In the genomic region with DNA sequence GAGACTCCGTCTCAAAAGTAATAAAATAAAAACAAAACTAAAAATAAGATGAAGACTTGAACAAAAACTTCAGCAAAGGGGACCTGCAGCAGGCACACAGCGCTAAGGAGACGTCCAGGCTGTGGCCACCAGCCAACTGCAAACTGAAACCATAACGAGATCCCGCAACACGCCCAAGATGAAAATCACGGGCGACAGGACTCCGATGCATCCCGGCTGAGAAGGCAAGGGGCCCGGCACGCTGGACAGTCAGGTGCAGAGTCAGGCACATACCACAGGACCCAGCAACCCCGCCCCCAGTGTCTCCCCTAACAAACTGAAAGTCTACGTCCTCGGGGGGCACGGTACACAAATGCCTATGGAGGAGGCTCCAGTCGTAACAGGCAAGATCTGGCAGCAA, we compare ENCODE assay signal across 21 cellular contexts. TPM values are rescaled to one million over a fixed set of nuclear protein-coding genes. Genes with fewer than 3 reads are reported as not detected.
DNase-seq lines count a peak whose midpoint lies in the region; ATAC-seq, FAIRE-seq and TF ChIP-seq lines count a peak whose summit lies in the region.
"Had no signal": no experiment of that assay in that cellular context is flagged by ENCODE, and none has a peak within 500 bp of the region (broad histone marks: within the 10 kb centered on the region; RNA-seq: fewer than 3 reads in every experiment).

No MANE protein-coding gene starts in this region.

- H3K27ac ChIP-seq in HepG2 (ENCODE audit: extremely low read length, insufficient read depth, low read length), result no peak overlapping the region
- H3K27ac ChIP-seq in right lobe of liver, result no peak overlapping the region
- H3K27ac ChIP-seq: SK-N-MC had no signal

- no peak for FAIRE-seq in HepG2 (lab: Jason Lieb, UNC)
- FAIRE-seq: RCC 7860 had no signal

- H3K27me3 ChIP-seq in HepG2 (ENCODE audit: control insufficient read depth in 1 of 2, insufficient read depth in 2 of 2, low read length in 2 of 2), result 0 out of 5 replicates have a peak, but pooled peaks cover 0 to 1% of the 10 kb centered on the region in 2 experiments
- no peaks in the 10 kb centered on the region for H3K27me3 ChIP-seq in right lobe of liver

- DNase-seq in NCI-H2107 treated with DMSO at 0.1 percent for 48 hours (lab: John Stamatoyannopoulos, UW; ENCODE audit: unreplicated experiment) (peak; percentile 3), NCI-H2107 (lab: John Stamatoyannopoulos, UW) (no peak), HepG2 (ENCODE audit: low spot score) (no peak), right lobe of liver (no peak), islet precursor cell (peak; percentile 49)
- DNase-seq: 8988T, DND-41, KG1, NCI-H1417, NCI-H187, NCI-H2171 treated with DMSO at 0.1 percent for 48 hours, NCI-H446, NCI-H526 treated with DMSO at 0.1 percent for 48 hours, SHP77 had no signal

- no peaks in the 10 kb centered on the region for H4K20me1 ChIP-seq in HepG2 (ENCODE audit: insufficient read depth, low read length)

- no peak overlapping the region for H2AFZ ChIP-seq in HepG2 (ENCODE audit: low read length)
- H2AFZ ChIP-seq: GM23338 had no signal

- TF ChIP-seq RAD21 in HepG2 (CRISPR knock-in tag; IDR thresholded peaks at IDR 0.05), result no peak

- intact Hi-C loops in HepG2 (cut with micrococcal nuclease; ENCODE audit: unreplicated experiment), result no loop called here
- intact Hi-C loops in right lobe of liver (cut with DNase I), result loop anchor here in 1 of 2 donors (10.0 kb wide), 1 partner anchor 121 kb away; no protein-coding TSS in a partner anchor

- TF ChIP-seq EP300 in HepG2 (IDR thresholded peaks at IDR 0.05; ENCODE audit: low read depth in 2 of 2, low read length in 2 of 2) (no peak), HepG2 (CRISPR knock-in tag; IDR thresholded peaks at IDR 0.05; ENCODE audit: borderline replicate concordance) (no peak)

- H3K4me2 ChIP-seq in HepG2 (ENCODE audit: low read depth, low read length), result peak overlapping the region; percentile 90
- H3K4me2 ChIP-seq: GM23338 had no signal

- no peak for TF ChIP-seq CTCF in HepG2 (CRISPR knock-in tag; IDR thresholded peaks at IDR 0.05)
- TF ChIP-seq CTCF in right lobe of liver (IDR thresholded peaks at IDR 0.05), result no peak

- H3K4me1 ChIP-seq in HepG2 (ENCODE audit: insufficient read depth, low read length) (peaks cover 29% of the 10 kb centered on the region), right lobe of liver (no peaks in the 10 kb centered on the region)

- in situ Hi-C loops in HepG2 (cut with HindIII; ENCODE audit: extremely low pct_ligation_motif_present, low pct_unique_long_range_greater_than_20kb), result no loop called here

- peak overlapping the region; percentile 47; the same call in 1 of the 2 replicates for H3K9ac ChIP-seq in HepG2 (ENCODE audit: insufficient read depth, low read depth, low read length)

- TF ChIP-seq POLR2A in HepG2 (IDR thresholded peaks at IDR 0.05; ENCODE audit: insufficient read depth in 1 of 2, low read depth in 2 of 2, low read length in 2 of 2), result no peak
- TF ChIP-seq POLR2A in right lobe of liver (IDR thresholded peaks at IDR 0.05), result no peak

- H3K36me3 ChIP-seq in HepG2 (replicated peaks in 1 of 2; ENCODE audit: control insufficient read depth in 1 of 2, insufficient read depth in 2 of 2, low read length in 2 of 2) (no peaks in the 10 kb centered on the region; a peak in 1 of 5 replicates), right lobe of liver (no peaks in the 10 kb centered on the region)

- CTCF ChIA-PET in HepG2 (lab: Yijun Ruan, JAX; ENCODE audit: low intra/inter-chr PET ratio, low total read pairs), result no interaction called here

- H3K9me3 ChIP-seq in HepG2 (ENCODE audit: low read length), result no peaks in the 10 kb centered on the region
- H3K9me3 ChIP-seq in right lobe of liver, result no peaks in the 10 kb centered on the region

- POLR2A ChIA-PET in HepG2 (lab: Yijun Ruan, JAX), result no interaction called here

- ATAC-seq in HepG2, result peak; percentile 52
- no peak for ATAC-seq in right lobe of liver
- no peak for ATAC-seq in GM21723 (IDR thresholded peaks at IDR 0.05; ENCODE audit: unreplicated experiment)
- no peak for ATAC-seq in GM21390 (IDR thresholded peaks at IDR 0.05; ENCODE audit: unreplicated experiment)
- no peak for ATAC-seq in GM19328 (IDR thresholded peaks at IDR 0.05; ENCODE audit: unreplicated experiment)
- ATAC-seq: GM23338, HCT116 had no signal

- 9% methylated on average over 6 of the region's 17 CpGs for WGBS in HepG2 (ENCODE audit: low lambda C conversion rate)
- 57% methylated on average over 3 of the region's 17 CpGs for WGBS in right lobe of liver (ENCODE audit: insufficient coverage, low coverage, low lambda C conversion rate, missing lambda C conversion rate)

- H3K4me3 ChIP-seq in HepG2 (replicated peaks in 1 of 3; ENCODE audit: insufficient read depth in 1 of 3, low read depth in 2 of 3, low read length in 3 of 3), result peak overlapping the region; percentile 50 to 74 (median 60); a peak in 5 of 6 replicates
- no peak overlapping the region for H3K4me3 ChIP-seq in right lobe of liver
- H3K4me3 ChIP-seq: GM23338, SK-N-MC had no signal

- H3K79me2 ChIP-seq in HepG2 (ENCODE audit: insufficient read depth, low read length), result no peaks in the 10 kb centered on the region

- no TSS peak for BruUV-seq in HepG2 (replicated peaks; lab: Mats Ljungman, UMichigan)

RNA-seq across cellular contexts. Expression of gene HRAS, which starts 9.2 kb away (rescaled TPM):
- total RNA-seq in HepG2 (2016; rRNA removed; fragmentation: Illumina TruSeq; extraction: Trizol), result 47.5 and 50.0 TPM in 2 replicates
- 97.1 and 126 TPM in 2 replicates for total RNA-seq in HepG2 (2016; cell fraction: cytosol; rRNA removed; fragmentation: Illumina TruSeq; extraction: Trizol; ENCODE audit: low read depth)
- total RNA-seq in HepG2 (2016; cell fraction: insoluble cytoplasmic fraction; rRNA removed; fragmentation: Illumina TruSeq; extraction: Trizol), result 35.7 and 53.4 TPM in 2 replicates
- total RNA-seq in HepG2 (2016; cell fraction: membrane; rRNA removed; fragmentation: Illumina TruSeq; extraction: Trizol), result 106 and 128 TPM in 2 replicates
- total RNA-seq in HepG2 (2016; cell fraction: nucleus; rRNA removed; fragmentation: Illumina TruSeq; extraction: Trizol), result 23.1 and 23.7 TPM in 2 replicates
- polyA plus RNA-seq in HepG2 (2011; rRNA removed), result 32.9 TPM in 2 replicates
- 29.5 and 42.1 TPM in 2 replicates for polyA plus RNA-seq in HepG2 (2011; cell fraction: cytosol; rRNA removed)
- polyA plus RNA-seq in HepG2 (2011; cell fraction: nucleus; rRNA removed), result 62.4 and 65.1 TPM in 2 replicates
- polyA plus RNA-seq in HepG2 (2012), result 15.4 and 32.7 TPM in 2 replicates
- polyA plus RNA-seq in HepG2 (2016; cell fraction: cytosol; fragmentation: Illumina TruSeq; extraction: Trizol; ENCODE audit: low read depth), result 120 and 151 TPM in 2 replicates
- polyA plus RNA-seq in HepG2 (2016; cell fraction: insoluble cytoplasmic fraction; fragmentation: Illumina TruSeq; extraction: Trizol; ENCODE audit: low read depth), result 33.8 and 38.7 TPM in 2 replicates
- polyA plus RNA-seq in HepG2 (2016; cell fraction: membrane; fragmentation: Illumina TruSeq; extraction: Trizol; ENCODE audit: low read depth), result 96.2 and 121 TPM in 2 replicates
- 47.3 and 47.4 TPM in 2 replicates for polyA plus RNA-seq in HepG2 (2016; cell fraction: nucleus; fragmentation: Illumina TruSeq; extraction: Trizol; ENCODE audit: insufficient read depth, low read depth)
- polyA minus RNA-seq in HepG2 (2011; rRNA and poly(A)+ RNA removed; ENCODE audit: low replicate concordance), result 29.8 and 71.6 TPM in 2 replicates
- 8.5 and 9.0 TPM in 2 replicates for polyA minus RNA-seq in HepG2 (2011; cell fraction: cytosol; rRNA and poly(A)+ RNA removed)
- 5.8 and 11.4 TPM in 2 replicates for polyA minus RNA-seq in HepG2 (2011; cell fraction: nucleus; rRNA and poly(A)+ RNA removed)
- 10 to 100 TPM in 5 of 6 experiments, 1 to 10 TPM in 1; 7.6 to 20.9 (median 14.8) TPM for total RNA-seq in right lobe of liver

RNA-seq across cellular contexts. Expression of gene LRRC56, which starts 11.1 kb away (rescaled TPM):
- total RNA-seq in HepG2 (2016; rRNA removed; fragmentation: Illumina TruSeq; extraction: Trizol), result 0.08 and 0.11 TPM in 2 replicates
- total RNA-seq in HepG2 (2016; cell fraction: cytosol; rRNA removed; fragmentation: Illumina TruSeq; extraction: Trizol; ENCODE audit: low read depth), result 0.10 TPM in 1 of 2 replicates, not detected in the other
- 0.09 TPM in 2 replicates for total RNA-seq in HepG2 (2016; cell fraction: insoluble cytoplasmic fraction; rRNA removed; fragmentation: Illumina TruSeq; extraction: Trizol)
- total RNA-seq in HepG2 (2016; cell fraction: membrane; rRNA removed; fragmentation: Illumina TruSeq; extraction: Trizol), result 0.06 and 0.07 TPM in 2 replicates
- total RNA-seq in HepG2 (2016; cell fraction: nucleus; rRNA removed; fragmentation: Illumina TruSeq; extraction: Trizol), result not detected in 2 replicates
- 0.29 and 0.46 TPM in 2 replicates for polyA plus RNA-seq in HepG2 (2011; rRNA removed)
- 0.21 and 0.22 TPM in 2 replicates for polyA plus RNA-seq in HepG2 (2011; cell fraction: cytosol; rRNA removed)
- 3.4 and 3.8 TPM in 2 replicates for polyA plus RNA-seq in HepG2 (2011; cell fraction: nucleus; rRNA removed)
- polyA plus RNA-seq in HepG2 (2012), result 0.34 and 0.59 TPM in 2 replicates
- 0.05 TPM in 1 of 2 replicates, not detected in the other for polyA plus RNA-seq in HepG2 (2016; cell fraction: cytosol; fragmentation: Illumina TruSeq; extraction: Trizol; ENCODE audit: low read depth)
- polyA plus RNA-seq in HepG2 (2016; cell fraction: insoluble cytoplasmic fraction; fragmentation: Illumina TruSeq; extraction: Trizol; ENCODE audit: low read depth), result 0.19 TPM in 1 of 2 replicates, not detected in the other
- polyA plus RNA-seq in HepG2 (2016; cell fraction: membrane; fragmentation: Illumina TruSeq; extraction: Trizol; ENCODE audit: low read depth), result 0.10 TPM in 1 of 2 replicates, not detected in the other
- 0.37 and 0.44 TPM in 2 replicates for polyA plus RNA-seq in HepG2 (2016; cell fraction: nucleus; fragmentation: Illumina TruSeq; extraction: Trizol; ENCODE audit: insufficient read depth, low read depth)
- polyA minus RNA-seq in HepG2 (2011; rRNA and poly(A)+ RNA removed; ENCODE audit: low replicate concordance), result 0.20 and 0.56 TPM in 2 replicates
- polyA minus RNA-seq in HepG2 (2011; cell fraction: cytosol; rRNA and poly(A)+ RNA removed), result 0.30 TPM in 1 of 2 replicates, not detected in the other
- 0.37 and 0.64 TPM in 2 replicates for polyA minus RNA-seq in HepG2 (2011; cell fraction: nucleus; rRNA and poly(A)+ RNA removed)
- total RNA-seq in right lobe of liver, result 1 to 10 TPM in 1 of 6 experiments, under 1 TPM in 4, not detected in 1; 0.12 to 1.1 (median 0.71) TPM

RNA-seq across cellular contexts. Expression of gene RNH1, which starts 19.1 kb away (rescaled TPM):
- total RNA-seq in HepG2 (2016; rRNA removed; fragmentation: Illumina TruSeq; extraction: Trizol), result 74.1 and 81.3 TPM in 2 replicates
- total RNA-seq in HepG2 (2016; cell fraction: cytosol; rRNA removed; fragmentation: Illumina TruSeq; extraction: Trizol; ENCODE audit: low read depth), result 28.3 and 31.4 TPM in 2 replicates
- 73.0 and 77.2 TPM in 2 replicates for total RNA-seq in HepG2 (2016; cell fraction: insoluble cytoplasmic fraction; rRNA removed; fragmentation: Illumina TruSeq; extraction: Trizol)
- 30.6 and 37.6 TPM in 2 replicates for total RNA-seq in HepG2 (2016; cell fraction: membrane; rRNA removed; fragmentation: Illumina TruSeq; extraction: Trizol)
- 39.1 and 43.2 TPM in 2 replicates for total RNA-seq in HepG2 (2016; cell fraction: nucleus; rRNA removed; fragmentation: Illumina TruSeq; extraction: Trizol)
- polyA plus RNA-seq in HepG2 (2011; rRNA removed), result 36.0 and 51.4 TPM in 2 replicates
- polyA plus RNA-seq in HepG2 (2011; cell fraction: cytosol; rRNA removed), result 30.1 and 56.0 TPM in 2 replicates
- 135 and 166 TPM in 2 replicates for polyA plus RNA-seq in HepG2 (2011; cell fraction: nucleus; rRNA removed)
- polyA plus RNA-seq in HepG2 (2012), result 42.4 and 61.5 TPM in 2 replicates
- polyA plus RNA-seq in HepG2 (2016; cell fraction: cytosol; fragmentation: Illumina TruSeq; extraction: Trizol; ENCODE audit: low read depth), result 14.2 and 15.8 TPM in 2 replicates
- polyA plus RNA-seq in HepG2 (2016; cell fraction: insoluble cytoplasmic fraction; fragmentation: Illumina TruSeq; extraction: Trizol; ENCODE audit: low read depth), result 62.8 and 84.3 TPM in 2 replicates
- polyA plus RNA-seq in HepG2 (2016; cell fraction: membrane; fragmentation: Illumina TruSeq; extraction: Trizol; ENCODE audit: low read depth), result 21.1 and 22.9 TPM in 2 replicates
- 61.8 and 67.0 TPM in 2 replicates for polyA plus RNA-seq in HepG2 (2016; cell fraction: nucleus; fragmentation: Illumina TruSeq; extraction: Trizol; ENCODE audit: insufficient read depth, low read depth)
- 72.2 and 124 TPM in 2 replicates for polyA minus RNA-seq in HepG2 (2011; rRNA and poly(A)+ RNA removed; ENCODE audit: low replicate concordance)
- polyA minus RNA-seq in HepG2 (2011; cell fraction: cytosol; rRNA and poly(A)+ RNA removed), result 42.7 and 46.3 TPM in 2 replicates
- 49.1 and 49.3 TPM in 2 replicates for polyA minus RNA-seq in HepG2 (2011; cell fraction: nucleus; rRNA and poly(A)+ RNA removed)
- total RNA-seq in right lobe of liver, result 100 to 1,000 TPM in 2 of 6 experiments, 10 to 100 TPM in 4; 66.4 to 135 (median 76.2) TPM

RNA-seq across cellular contexts. Expression of gene LMNTD2, which starts 34.3 kb away (rescaled TPM):
- total RNA-seq in HepG2 (2016; rRNA removed; fragmentation: Illumina TruSeq; extraction: Trizol), result 0.25 and 1.1 TPM in 2 replicates
- total RNA-seq in HepG2 (2016; cell fraction: cytosol; rRNA removed; fragmentation: Illumina TruSeq; extraction: Trizol; ENCODE audit: low read depth), result 0.40 and 0.44 TPM in 2 replicates
- total RNA-seq in HepG2 (2016; cell fraction: insoluble cytoplasmic fraction; rRNA removed; fragmentation: Illumina TruSeq; extraction: Trizol), result 0.45 and 1.1 TPM in 2 replicates
- total RNA-seq in HepG2 (2016; cell fraction: membrane; rRNA removed; fragmentation: Illumina TruSeq; extraction: Trizol), result 0.79 and 1.3 TPM in 2 replicates
- 1.3 and 1.7 TPM in 2 replicates for total RNA-seq in HepG2 (2016; cell fraction: nucleus; rRNA removed; fragmentation: Illumina TruSeq; extraction: Trizol)
- polyA plus RNA-seq in HepG2 (2011; rRNA removed), result 3.1 and 3.6 TPM in 2 replicates
- polyA plus RNA-seq in HepG2 (2011; cell fraction: cytosol; rRNA removed), result 1.1 and 2.2 TPM in 2 replicates
- 50.0 and 60.4 TPM in 2 replicates for polyA plus RNA-seq in HepG2 (2011; cell fraction: nucleus; rRNA removed)
- polyA plus RNA-seq in HepG2 (2012), result 1.3 and 1.4 TPM in 2 replicates
- 0.53 and 0.78 TPM in 2 replicates for polyA plus RNA-seq in HepG2 (2016; cell fraction: cytosol; fragmentation: Illumina TruSeq; extraction: Trizol; ENCODE audit: low read depth)
- 0.42 and 0.68 TPM in 2 replicates for polyA plus RNA-seq in HepG2 (2016; cell fraction: insoluble cytoplasmic fraction; fragmentation: Illumina TruSeq; extraction: Trizol; ENCODE audit: low read depth)
- polyA plus RNA-seq in HepG2 (2016; cell fraction: membrane; fragmentation: Illumina TruSeq; extraction: Trizol; ENCODE audit: low read depth), result 0.96 and 1.2 TPM in 2 replicates
- polyA plus RNA-seq in HepG2 (2016; cell fraction: nucleus; fragmentation: Illumina TruSeq; extraction: Trizol; ENCODE audit: insufficient read depth, low read depth), result 3.7 and 5.0 TPM in 2 replicates
- polyA minus RNA-seq in HepG2 (2011; rRNA and poly(A)+ RNA removed; ENCODE audit: low replicate concordance), result 0.51 and 0.96 TPM in 2 replicates
- polyA minus RNA-seq in HepG2 (2011; cell fraction: cytosol; rRNA and poly(A)+ RNA removed), result 0.88 and 1.4 TPM in 2 replicates
- 2.6 and 3.1 TPM in 2 replicates for polyA minus RNA-seq in HepG2 (2011; cell fraction: nucleus; rRNA and poly(A)+ RNA removed)
- 10 to 100 TPM in 1 of 6 experiments, 1 to 10 TPM in 5; 4.7 to 14.7 (median 7.9) TPM for total RNA-seq in right lobe of liver

RNA-seq across cellular contexts. Expression of gene RASSF7, which starts 34.6 kb away (rescaled TPM):
- total RNA-seq in HepG2 (2016; rRNA removed; fragmentation: Illumina TruSeq; extraction: Trizol) (13.1 and 20.2 TPM in 2 replicates), right lobe of liver (10 to 100 TPM; 20.5 to 61.1 (median 39.5) TPM)
- 5.4 and 5.7 TPM in 2 replicates for total RNA-seq in HepG2 (2016; cell fraction: cytosol; rRNA removed; fragmentation: Illumina TruSeq; extraction: Trizol; ENCODE audit: low read depth)
- total RNA-seq in HepG2 (2016; cell fraction: insoluble cytoplasmic fraction; rRNA removed; fragmentation: Illumina TruSeq; extraction: Trizol), result 13.3 and 19.7 TPM in 2 replicates
- 10.8 and 11.9 TPM in 2 replicates for total RNA-seq in HepG2 (2016; cell fraction: membrane; rRNA removed; fragmentation: Illumina TruSeq; extraction: Trizol)
- 16.7 and 17.2 TPM in 2 replicates for total RNA-seq in HepG2 (2016; cell fraction: nucleus; rRNA removed; fragmentation: Illumina TruSeq; extraction: Trizol)
- polyA plus RNA-seq in HepG2 (2011; rRNA removed), result 28.6 and 36.4 TPM in 2 replicates
- 22.3 and 49.0 TPM in 2 replicates for polyA plus RNA-seq in HepG2 (2011; cell fraction: cytosol; rRNA removed)
- 139 and 165 TPM in 2 replicates for polyA plus RNA-seq in HepG2 (2011; cell fraction: nucleus; rRNA removed)
- polyA plus RNA-seq in HepG2 (2012), result 8.9 and 12.6 TPM in 2 replicates
- 4.7 and 6.0 TPM in 2 replicates for polyA plus RNA-seq in HepG2 (2016; cell fraction: cytosol; fragmentation: Illumina TruSeq; extraction: Trizol; ENCODE audit: low read depth)
- 12.3 and 15.9 TPM in 2 replicates for polyA plus RNA-seq in HepG2 (2016; cell fraction: insoluble cytoplasmic fraction; fragmentation: Illumina TruSeq; extraction: Trizol; ENCODE audit: low read depth)
- polyA plus RNA-seq in HepG2 (2016; cell fraction: membrane; fragmentation: Illumina TruSeq; extraction: Trizol; ENCODE audit: low read depth), result 5.9 and 7.2 TPM in 2 replicates
- 32.6 and 40.7 TPM in 2 replicates for polyA plus RNA-seq in HepG2 (2016; cell fraction: nucleus; fragmentation: Illumina TruSeq; extraction: Trizol; ENCODE audit: insufficient read depth, low read depth)
- 6.7 and 39.4 TPM in 2 replicates for polyA minus RNA-seq in HepG2 (2011; rRNA and poly(A)+ RNA removed; ENCODE audit: low replicate concordance)
- 10.4 and 10.9 TPM in 2 replicates for polyA minus RNA-seq in HepG2 (2011; cell fraction: cytosol; rRNA and poly(A)+ RNA removed)
- polyA minus RNA-seq in HepG2 (2011; cell fraction: nucleus; rRNA and poly(A)+ RNA removed), result 15.2 and 17.9 TPM in 2 replicates

Comparison
In these comparisons a context has a peak if more than half of its experiments do, and no peak if none do; other contexts are left out.
1. DNase-seq: peak in NCI-H2107 treated with DMSO at 0.1 percent for 48 hours (single experiment) and islet precursor cell (single experiment); none in NCI-H2107 (single experiment), HepG2 (single experiment) and right lobe of liver (0 of 3).
2. H3K4me3 ChIP-seq: peak in HepG2 (3 of 3); none in right lobe of liver (0 of 3).